In the genomic region with DNA sequence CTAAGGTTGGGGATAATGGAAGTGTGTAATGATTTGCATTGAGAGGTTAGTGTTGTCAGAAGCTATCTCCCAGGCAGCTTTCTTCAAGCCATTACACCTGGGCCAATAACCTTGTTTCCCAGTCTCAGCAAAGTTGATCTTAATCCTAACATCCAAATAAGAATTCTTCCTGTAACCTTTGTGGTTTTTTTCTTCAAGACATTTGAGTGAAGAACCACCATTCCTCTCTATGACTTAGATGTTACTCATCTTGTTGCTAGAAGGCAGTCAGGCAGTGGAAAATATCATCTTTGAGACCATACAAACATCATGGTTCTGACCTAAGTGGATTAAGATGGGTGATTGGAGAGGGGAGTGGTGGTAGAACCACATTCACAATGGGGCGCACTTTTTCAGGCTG, we compare ENCODE assay signal across 17 cellular contexts.
DNase-seq lines count a peak whose midpoint lies in the region; ATAC-seq and TF ChIP-seq lines count a peak whose summit lies in the region.
"Had no signal": no experiment of that assay in that cellular context is flagged by ENCODE, and none has a peak within 500 bp of the region (broad histone marks: within the 10 kb centered on the region; RNA-seq: fewer than 3 reads in every experiment).

No MANE protein-coding gene starts in this region.

- peaks cover 4% of the 10 kb centered on the region for H3K4me1 Mint-ChIP-seq in T-helper 17 cell
- H3K4me1 Mint-ChIP-seq: activated B cell treated with CpG ODN at 0.5 μM for 24 hours had no signal

- WGBS in mammary epithelial cell (ENCODE audit: low coverage, missing lambda C conversion rate), result 0% methylated on average over 1 of the region's 1 CpG

- in situ Hi-C loops in mammary epithelial cell (cut with MboI; ENCODE audit: low sequenced_read_pairs in 2 of 2), result no loop called here

- BruUV-seq in mammary epithelial cell (replicated peaks; lab: Mats Ljungman, UMichigan), result no TSS peak

- H3K36me3 Mint-ChIP-seq in T-helper 17 cell (ENCODE audit: low read depth), result no peaks in the 10 kb centered on the region

- peaks cover 42% of the 10 kb centered on the region for H3K4me1 ChIP-seq in mammary epithelial cell (ENCODE audit: insufficient read depth, low read length)

- H3K4me3 Mint-ChIP-seq in T-helper 17 cell, result no peak overlapping the region
- H3K4me3 Mint-ChIP-seq: activated B cell treated with CpG ODN at 0.5 μM for 24 hours; activated T-cell treated with anti-CD3 and anti-CD28 coated beads, Interleukin-2, amount 50 U/mL, for 24 hours; CD4-positive, alpha-beta T cell had no signal

- H2AFZ ChIP-seq in mammary epithelial cell (ENCODE audit: low read depth, low read length), result no peak overlapping the region

- POLR2A ChIA-PET in BJ (lab: Charles Lee), result no interaction called here

- peaks cover 38% of the 10 kb centered on the region for H3K79me2 ChIP-seq in mammary epithelial cell (ENCODE audit: insufficient read depth, low read length)

- dilution Hi-C loops in mammary epithelial cell (cut with HindIII; ENCODE audit: low sequenced_read_pairs), result no loop called here

- H4K20me1 ChIP-seq in mammary epithelial cell (ENCODE audit: insufficient read depth, low read length), result no peaks in the 10 kb centered on the region

- H3K4me3 ChIP-seq in BJ (ENCODE audit: low read depth, low read length) (no peak overlapping the region), mammary epithelial cell (replicated peaks in 1 of 3; ENCODE audit: insufficient read depth in 1 of 3, low read depth in 2 of 3, low read length in 3 of 3) (no peak overlapping the region)
- H3K4me3 ChIP-seq: stomach had no signal

- peak overlapping the region; percentile 26 for H3K27ac ChIP-seq in mammary epithelial cell (ENCODE audit: insufficient read depth, low read depth, low read length)
- H3K27ac ChIP-seq: HL-60, stomach had no signal

- TF ChIP-seq CTCF in BJ (IDR thresholded peaks at IDR 0.05; ENCODE audit: insufficient read depth, low read depth, low read length) (no peak), mammary epithelial cell (conservative IDR thresholded peaks at IDR 0.05 in 1 of 2, IDR thresholded peaks at IDR 0.05 in 1 of 2; ENCODE audit: extremely low read depth in 1 of 2, insufficient read depth in 1 of 2, low read depth in 1 of 2, low read length in 2 of 2) (no peak)

- intact Hi-C loops in mammary epithelial cell (cut with micrococcal nuclease), result no loop called here

- H3K9ac ChIP-seq in mammary epithelial cell (ENCODE audit: insufficient read depth, low read length), result no peak overlapping the region

- H3K36me3 ChIP-seq in BJ (ENCODE audit: control insufficient read depth, insufficient read depth, low read length) (no peaks in the 10 kb centered on the region), mammary epithelial cell (ENCODE audit: insufficient read depth, low read length) (no peaks in the 10 kb centered on the region)
- H3K36me3 ChIP-seq: stomach had no signal

- peak; percentile 41 for DNase-seq in BJ (ENCODE audit: low read depth)
- peak; percentile 41 for DNase-seq in LoVo (ENCODE audit: low spot score)
- DNase-seq in mammary epithelial cell, result peak; percentile 89
- DNase-seq in kidney tubule cell (ENCODE audit: low spot score), result peak; percentile 92
- DNase-seq in NCI-H2171 (lab: John Stamatoyannopoulos, UW), result no peak
- no peak for DNase-seq in T-helper 17 cell
- DNase-seq in DMS79 treated with DMSO at 0.1 percent for 48 hours (lab: John Stamatoyannopoulos, UW), result no peak
- DNase-seq: activated B cell treated with CpG ODN at 0.5 μM for 24 hours; activated T-cell treated with anti-CD3 and anti-CD28 coated beads, Interleukin-2, amount 50 U/mL, for 24 hours; CD4-positive, alpha-beta T cell; erythroblast; NCI-H524 treated with DMSO at 0.1 percent for 48 hours; SHP77; stomach had no signal

- CTCF ChIA-PET in BJ (lab: Yijun Ruan, JAX), result no interaction called here
- CTCF ChIA-PET in mammary epithelial cell (lab: Charles Lee; ENCODE audit: low non-redundant PET), result no interaction called here

- H3K4me2 ChIP-seq in mammary epithelial cell (ENCODE audit: insufficient read depth, low read depth, low read length), result peak overlapping the region; percentile 41

- no peaks in the 10 kb centered on the region for H3K27me3 ChIP-seq in BJ (ENCODE audit: control insufficient read depth, insufficient read depth, low read length)
- no peaks in the 10 kb centered on the region for H3K27me3 ChIP-seq in mammary epithelial cell (ENCODE audit: insufficient read depth, low read length)
- H3K27me3 ChIP-seq: stomach had no signal

- H3K27ac Mint-ChIP-seq in T-helper 17 cell, result no peak overlapping the region
- H3K27ac Mint-ChIP-seq: activated B cell treated with CpG ODN at 0.5 μM for 24 hours; activated T-cell treated with anti-CD3 and anti-CD28 coated beads, Interleukin-2, amount 50 U/mL, for 24 hours; CD4-positive, alpha-beta T cell; progenitor cell of endocrine pancreas had no signal

- no peaks in the 10 kb centered on the region for H3K27me3 Mint-ChIP-seq in T-helper 17 cell
- H3K27me3 Mint-ChIP-seq: activated B cell treated with CpG ODN at 0.5 μM for 24 hours; activated T-cell treated with anti-CD3 and anti-CD28 coated beads, Interleukin-2, amount 50 U/mL, for 24 hours; CD4-positive, alpha-beta T cell; progenitor cell of endocrine pancreas had no signal

- ATAC-seq in HG03025 (IDR thresholded peaks at IDR 0.05; ENCODE audit: low FRiP score, unreplicated experiment) (no peak), T-helper 17 cell (no peak)

- no peaks in the 10 kb centered on the region for H3K9me3 ChIP-seq in mammary epithelial cell (replicated peaks; ENCODE audit: insufficient read depth, low read length)
- no peaks in the 10 kb centered on the region for H3K9me3 ChIP-seq in T-helper 17 cell (ENCODE audit: control insufficient read depth, low read length, poor library complexity, severe bottlenecking)

Comparison
In these comparisons a context has a peak if more than half of its experiments do, and no peak if none do; other contexts are left out.
1. DNase-seq: peak in BJ (single experiment), LoVo (single experiment), mammary epithelial cell (single experiment) and kidney tubule cell (single experiment); none in NCI-H2171 (single experiment), T-helper 17 cell (0 of 3) and DMS79 treated with DMSO at 0.1 percent for 48 hours (single experiment).